Comparison of ENCODE assay signal across 9 cellular contexts in genomic region chr10:119654540-119654939, GRCh38. TPM values are rescaled to one million over a fixed set of nuclear protein-coding genes. Genes with fewer than 3 reads are reported as not detected.
A peak's percentile ranks its signal among the peaks of the same experiment; 100 is the strongest.
DNase-seq lines count a peak whose midpoint lies in the region; ATAC-seq, FAIRE-seq and TF ChIP-seq lines count a peak whose summit lies in the region.
"Had no signal": no experiment of that assay in that cellular context is flagged by ENCODE, and none has a peak within 500 bp of the region (broad histone marks: within the 10 kb centered on the region; RNA-seq: fewer than 3 reads in every experiment).

No MANE protein-coding gene starts in this region.

- H3K36me3 ChIP-seq in kidney (ENCODE audit: control insufficient read depth in 1 of 2, insufficient read depth in 2 of 2, low read length in 2 of 2) (peaks cover 2 to 12% of the 10 kb centered on the region in 2 donors), thoracic aorta (no peaks in the 10 kb centered on the region)

- peak overlapping the region; percentile 88 for H3K27ac Mint-ChIP-seq in T-helper 2 cell treated with Interferon-gamma antibody and Interleukin-4, amounts not matched to agents 5 μg/mL and 100 μg/mL, for 36 hours
- H3K27ac Mint-ChIP-seq in activated CD8-positive, alpha-beta T cell treated with anti-CD3 and anti-CD28 coated beads for 36 hours = peak overlapping the region; percentile 74

- H3K27me3 Mint-ChIP-seq in T-helper 2 cell treated with Interferon-gamma antibody and Interleukin-4, amounts not matched to agents 5 μg/mL and 100 μg/mL, for 36 hours (ENCODE audit: low read depth) = peaks cover 4% of the 10 kb centered on the region
- H3K27me3 Mint-ChIP-seq in activated CD8-positive, alpha-beta T cell treated with anti-CD3 and anti-CD28 coated beads for 36 hours = no peaks in the 10 kb centered on the region

- H3K36me3 Mint-ChIP-seq in T-helper 2 cell treated with Interferon-gamma antibody and Interleukin-4, amounts not matched to agents 5 μg/mL and 100 μg/mL, for 36 hours (ENCODE audit: low read depth) = peaks cover 13% of the 10 kb centered on the region
- peaks cover 17% of the 10 kb centered on the region for H3K36me3 Mint-ChIP-seq in activated CD8-positive, alpha-beta T cell treated with anti-CD3 and anti-CD28 coated beads for 36 hours (ENCODE audit: low read depth)

- H3K9ac ChIP-seq in kidney (ENCODE audit: low read length in 2 of 2) = peak overlapping the region in 1 of 2 donors; percentile 90

- H3K9me3 Mint-ChIP-seq in T-helper 2 cell treated with Interferon-gamma antibody and Interleukin-4, amounts not matched to agents 5 μg/mL and 100 μg/mL, for 36 hours = no peaks in the 10 kb centered on the region
- no peaks in the 10 kb centered on the region for H3K9me3 Mint-ChIP-seq in activated CD8-positive, alpha-beta T cell treated with anti-CD3 and anti-CD28 coated beads for 36 hours

- CTCF ChIA-PET in activated CD8-positive, alpha-beta T cell treated with anti-CD3 and anti-CD28 coated beads for 36 hours (lab: Charles Lee) = interaction anchor here (1.1 to 2.9 kb wide), 2 partner anchors 9 to 97 kb away, joined by 4 to 12 read pairs; no protein-coding TSS in a partner anchor

- H3K4me1 ChIP-seq in kidney (ENCODE audit: control insufficient read depth in 1 of 2, insufficient read depth in 1 of 2, low read depth in 1 of 2, low read length in 2 of 2) (peaks cover 41 to 49% of the 10 kb centered on the region in 2 donors), thoracic aorta (ENCODE audit: control insufficient read depth in 1 of 2, low read depth in 2 of 2) (peaks cover 46 to 65% of the 10 kb centered on the region in 2 donors)

- intact Hi-C loops in activated CD8-positive, alpha-beta T cell treated with anti-CD3 and anti-CD28 coated beads for 36 hours (cut with micrococcal nuclease) = loop anchor here (5.0 kb wide), 1 partner anchor 57 kb away; the partner anchor contains the start of gene TIAL1
- intact Hi-C loops in kidney (cut with DNase I) = no loop called here

- H3K9me3 ChIP-seq in kidney (ENCODE audit: control insufficient read depth in 1 of 2, low read length in 2 of 2) (no peaks in the 10 kb centered on the region), thoracic aorta (no peaks in the 10 kb centered on the region)

- peaks cover 56% of the 10 kb centered on the region for H3K4me1 Mint-ChIP-seq in T-helper 2 cell treated with Interferon-gamma antibody and Interleukin-4, amounts not matched to agents 5 μg/mL and 100 μg/mL, for 36 hours (ENCODE audit: low read depth)
- peaks cover 50% of the 10 kb centered on the region for H3K4me1 Mint-ChIP-seq in activated CD8-positive, alpha-beta T cell treated with anti-CD3 and anti-CD28 coated beads for 36 hours (ENCODE audit: low read depth)

- no peak for DNase-seq in T-helper 2 cell treated with Interferon-gamma antibody and Interleukin-4, amounts not matched to agents 5 μg/mL and 100 μg/mL, for 36 hours (ENCODE audit: low spot score)
- no peak for DNase-seq in T-helper 2 cell
- DNase-seq in activated CD8-positive, alpha-beta T cell treated with anti-CD3 and anti-CD28 coated beads for 36 hours = no peak
- DNase-seq in kidney = peak; percentile 81
- peak; percentile 31 for DNase-seq in thoracic aorta (ENCODE audit: low spot score)
- no peak for DNase-seq in stimulated activated CD4-positive, alpha-beta T cell treated with anti-CD3 and anti-CD28 coated beads, Interleukin-4, amount 100 ng/mL, for 24 hours
- DNase-seq: activated CD4-positive, alpha-beta T cell treated with anti-CD3 and anti-CD28 coated beads, Interleukin-2, amount 50 U/mL, for 48 hours had no signal

- H3K4me3 ChIP-seq in kidney (ENCODE audit: low read length in 2 of 2) (peak overlapping the region; percentile 91 to 92), thoracic aorta (peak overlapping the region; percentile 92)

- H3K27ac ChIP-seq in kidney (ENCODE audit: low read depth in 2 of 2, low read length in 2 of 2) (peak overlapping the region; percentile 79 to 100), thoracic aorta (peak overlapping the region; percentile 75 to 99)

- TF ChIP-seq CTCF in activated CD8-positive, alpha-beta T cell treated with anti-CD3 and anti-CD28 coated beads for 36 hours (IDR thresholded peaks at IDR 0.05) = no peak
- TF ChIP-seq CTCF in kidney (IDR thresholded peaks at IDR 0.05; ENCODE audit: borderline replicate concordance, extremely low read depth, insufficient read depth) (no peak), thoracic aorta (IDR thresholded peaks at IDR 0.05) (no peak)

- POLR2A ChIA-PET in activated CD8-positive, alpha-beta T cell treated with anti-CD3 and anti-CD28 coated beads for 36 hours (lab: Charles Lee) = no interaction called here

- H3K27me3 ChIP-seq in thoracic aorta (replicated peaks; ENCODE audit: insufficient read depth) = no peaks in the 10 kb centered on the region

- FAIRE-seq in kidney (lab: Jason Lieb, UNC) = no peak

- no peak for ATAC-seq in activated CD8-positive, alpha-beta T cell treated with anti-CD3 and anti-CD28 coated beads for 36 hours
- ATAC-seq in thoracic aorta (ENCODE audit: insufficient number of reproducible peaks, low FRiP score, low read depth) = no peak
- no peak for ATAC-seq in HG03565 (IDR thresholded peaks at IDR 0.05; ENCODE audit: unreplicated experiment)
- ATAC-seq in GM21447 (IDR thresholded peaks at IDR 0.05; ENCODE audit: unreplicated experiment) = no peak

- peak overlapping the region; percentile 79 for H3K4me3 Mint-ChIP-seq in T-helper 2 cell treated with Interferon-gamma antibody and Interleukin-4, amounts not matched to agents 5 μg/mL and 100 μg/mL, for 36 hours
- H3K4me3 Mint-ChIP-seq in activated CD8-positive, alpha-beta T cell treated with anti-CD3 and anti-CD28 coated beads for 36 hours = peak overlapping the region; percentile 63

RNA-seq across cellular contexts. Expression of gene BAG3, which starts 3.4 kb away (rescaled TPM):
- total RNA-seq in activated CD8-positive, alpha-beta T cell treated with anti-CD3 and anti-CD28 coated beads for 36 hours = 10 to 100 TPM; 13.4 to 14.3 TPM
- total RNA-seq in kidney = 42.0 TPM
- 54.9 TPM for polyA plus RNA-seq in kidney (ENCODE audit: insufficient read depth, low read depth, low replicate concordance)
- 10 to 100 TPM; 48.9 to 87.6 TPM for total RNA-seq in thoracic aorta

RNA-seq across cellular contexts. Expression of gene TIAL1, which starts 57.8 kb away (rescaled TPM):
- 100 to 1,000 TPM; 200 to 204 TPM for total RNA-seq in activated CD8-positive, alpha-beta T cell treated with anti-CD3 and anti-CD28 coated beads for 36 hours
- total RNA-seq in kidney (88.8 TPM), thoracic aorta (10 to 100 TPM; 72.4 to 79.5 TPM)
- 46.7 TPM for polyA plus RNA-seq in kidney (ENCODE audit: insufficient read depth, low read depth, low replicate concordance)

Comparison
In these comparisons a context has a peak if more than half of its experiments do, and no peak if none do; other contexts are left out.
1. DNase-seq: peak in kidney (single experiment) and thoracic aorta (single experiment); none in T-helper 2 cell treated with Interferon-gamma antibody and Interleukin-4, amounts not matched to agents 5 μg/mL and 100 μg/mL, for 36 hours (single experiment), T-helper 2 cell (0 of 5), activated CD8-positive, alpha-beta T cell treated with anti-CD3 and anti-CD28 coated beads for 36 hours (single experiment) and stimulated activated CD4-positive, alpha-beta T cell treated with anti-CD3 and anti-CD28 coated beads, Interleukin-4, amount 100 ng/mL, for 24 hours (single experiment).